ENCODE assay signal across 22 cellular contexts in genomic region chr7:108071551-108071950, GRCh38. TPM values are rescaled to one million over a fixed set of nuclear protein-coding genes. Genes with fewer than 3 reads are reported as not detected.
A peak's percentile ranks its signal among the peaks of the same experiment; 100 is the strongest.
DNase-seq lines count a peak whose midpoint lies in the region; ATAC-seq lines count a peak whose summit lies in the region.
"Had no signal": no experiment of that assay in that cellular context is flagged by ENCODE, and none has a peak within 500 bp of the region (broad histone marks: within the 10 kb centered on the region; RNA-seq: fewer than 3 reads in every experiment).

No MANE protein-coding gene starts in this region.

- peak; percentile 72 for ATAC-seq in left colon
- ATAC-seq: activated CD8-positive, alpha-beta T cell treated with anti-CD3 and anti-CD28 coated beads, Interleukin-2, amount 10 ng/mL, durations not matched to agents 7 days and 5 days; right lobe of liver had no signal

- in situ Hi-C loops in G401 (cut with HindIII; ENCODE audit: low sequenced_read_pairs): no loop called here

- intact Hi-C loops in left colon (cut with DNase I, micrococcal nuclease): no loop called here

- DNase-seq in G401 (ENCODE audit: low spot score) (peak; percentile 20), NCI-H1105 treated with DMSO at 0.1 percent for 48 hours (lab: John Stamatoyannopoulos, UW) (peak; percentile 31), NCI-H748 (lab: John Stamatoyannopoulos, UW; ENCODE audit: unreplicated experiment) (peak; percentile 79), left colon (no peak), SHP77 (lab: John Stamatoyannopoulos, UW) (no peak), NCI-H2029 treated with DMSO at 0.1 percent for 48 hours (lab: John Stamatoyannopoulos, UW) (no peak)
- DNase-seq in stimulated activated naive CD4-positive, alpha-beta T cell (lab: John Stamatoyannopoulos, UW): no peak
- DNase-seq: activated CD4-positive, CD25-positive, alpha-beta regulatory T cell treated with anti-CD3 and anti-CD28 coated beads, Interleukin-2, amount 50 U/mL, for 72 hours; activated CD8-positive, alpha-beta T cell treated with anti-CD3 and anti-CD28 coated beads, Interleukin-2, amount 10 ng/mL, durations not matched to agents 7 days and 5 days; activated gamma-delta T cell; cerebellar nuclear complex; DMS53; dorsolateral prefrontal cortex; GF-D8; KG1; kidney; posterior cingulate gyrus; right lobe of liver; stimulated activated CD4-positive, alpha-beta T cell treated with anti-CD3 and anti-CD28 coated beads, Interleukin-4, amount 100 ng/mL, for 4 hours; stimulated activated naive CD4-positive, alpha-beta T cell treated with Interleukin-2 at 50 U/mL for 16 hours; T-helper 1 cell had no signal

RNA-seq across cellular contexts. Expression of gene LAMB4, which starts 58.6 kb away (rescaled TPM):
- total RNA-seq in G401 (2014; rRNA removed; shearing (Covaris generic)): not detected in 2 replicates
- under 1 TPM in 1 of 2 donors, not detected in 1; 0.42 TPM for total RNA-seq in left colon
- total RNA-seq: activated CD8-positive, alpha-beta T cell treated with anti-CD3 and anti-CD28 coated beads, Interleukin-2, amount 10 ng/mL, durations not matched to agents 7 days and 5 days; HT-29; right lobe of liver had no signal

Comparison
In these comparisons a context has a peak if more than half of its experiments do, and no peak if none do; other contexts are left out.
1. DNase-seq: peak in G401 (single experiment), NCI-H1105 treated with DMSO at 0.1 percent for 48 hours (single experiment) and NCI-H748 (single experiment); none in left colon (0 of 2), stimulated activated naive CD4-positive, alpha-beta T cell (0 of 6), SHP77 (0 of 2) and NCI-H2029 treated with DMSO at 0.1 percent for 48 hours (single experiment).